In the genomic region with DNA sequence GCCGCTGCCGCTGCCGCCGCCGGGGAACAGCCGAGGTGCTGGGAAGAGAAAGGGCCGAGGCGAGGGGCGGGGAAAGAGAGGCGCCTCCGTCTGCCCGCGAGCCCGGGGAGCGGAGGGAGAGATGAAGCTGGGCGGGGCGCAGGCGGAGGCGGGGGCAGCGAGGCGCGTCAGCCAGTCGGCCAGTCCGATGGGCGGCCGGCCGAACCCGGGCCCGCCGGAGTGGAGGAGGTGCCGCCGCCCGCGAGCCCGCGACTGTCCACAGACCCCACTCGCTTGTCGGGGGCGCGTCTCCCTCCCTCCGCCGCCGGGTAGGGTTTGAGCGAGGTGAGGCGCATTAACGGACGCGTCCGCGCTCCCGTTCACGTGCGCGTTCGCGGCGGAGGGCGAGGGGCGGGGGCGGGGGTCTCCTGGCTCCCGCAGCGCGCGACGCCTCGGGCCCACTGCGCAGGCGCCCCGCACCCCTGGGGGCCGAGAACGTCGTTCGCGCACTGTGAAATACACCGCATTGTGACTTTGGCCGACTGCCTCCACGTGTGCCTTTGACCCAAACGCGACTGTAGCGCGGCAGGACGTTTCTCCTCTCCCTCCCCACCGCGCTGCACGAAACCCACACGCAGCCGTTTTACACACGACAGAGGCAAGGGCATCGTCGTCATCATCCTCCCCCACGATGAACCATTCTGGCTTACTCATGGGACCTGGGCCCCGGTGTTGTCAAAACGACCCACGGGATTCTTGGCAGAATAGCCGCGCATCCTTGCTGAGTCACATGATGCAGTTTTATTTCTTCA, we compare ENCODE assay signal across 8 cellular contexts.
DNase-seq lines count a peak whose midpoint lies in the region; ATAC-seq and TF ChIP-seq lines count a peak whose summit lies in the region.

A gene (minus strand): TSS at position 92 of the 791 bp plus-strand sequence. CDS start 148 bp downstream, outside the sequence.

- CTCF ChIA-PET in GM10248 (lab: Yijun Ruan, JAX), result interaction anchor here (1.4 kb wide), 1 partner anchor 36 kb away, joined by 3 read pairs; no protein-coding TSS in a partner anchor

- H3K4me3 ChIP-seq in duodenal mucosa (ENCODE audit: low read depth in 1 of 2, low read length in 2 of 2), result peak within 1 kb of the TSS; percentile 55 to 60

- DNase-seq in GM10248 (ENCODE audit: extremely low spot score) (peak; percentile 32), memory B cell (ENCODE audit: low spot score in 2 of 2) (no peak), NCI-H2107 treated with DMSO at 0.1 percent for 48 hours (lab: John Stamatoyannopoulos, UW; ENCODE audit: unreplicated experiment) (no peak)
- DNase-seq in activated CD4-positive, alpha-beta T cell treated with anti-CD3 and anti-CD28 coated beads for 24 hours (ENCODE audit: low read depth in 2 of 2), result peak; percentile 13 to 29
- peak; percentile 29 for DNase-seq in stimulated activated CD8-positive, alpha-beta memory T cell treated with anti-CD3 and anti-CD28 coated beads, Interleukin-4, amount 100 ng/mL, for 24 hours (ENCODE audit: low read depth)

- ATAC-seq in memory B cell (ENCODE audit: low read depth) (peak; percentile 51), GM21447 (IDR thresholded peaks at IDR 0.05; ENCODE audit: unreplicated experiment) (no peak)

- H3K36me3 ChIP-seq in duodenal mucosa (ENCODE audit: control insufficient read depth in 1 of 2, insufficient read depth in 2 of 2, low read length in 2 of 2), result no peaks in the 10 kb centered on the region

- no peaks in the 10 kb centered on the region for H3K27me3 ChIP-seq in duodenal mucosa (ENCODE audit: control insufficient read depth in 1 of 2, insufficient read depth in 2 of 2, low read length in 2 of 2)

- H3K9me3 Mint-ChIP-seq in memory B cell, result no peaks in the 10 kb centered on the region

- no peak for TF ChIP-seq RAD21 in Ishikawa (IDR thresholded peaks at IDR 0.05; ENCODE audit: low read depth)

- H3K27me3 Mint-ChIP-seq in memory B cell, result peaks cover 8% of the 10 kb centered on the region

- H3K4me1 Mint-ChIP-seq in memory B cell, result peaks cover 5% of the 10 kb centered on the region

- H3K36me3 Mint-ChIP-seq in memory B cell, result no peaks in the 10 kb centered on the region

- H3K9me3 ChIP-seq in duodenal mucosa (ENCODE audit: control insufficient read depth in 1 of 2, low read length in 2 of 2), result no peaks in the 10 kb centered on the region

- H3K4me3 Mint-ChIP-seq in memory B cell, result peak within 1 kb of the TSS; percentile 88

- H3K27ac Mint-ChIP-seq in memory B cell, result peak within 1 kb of the TSS; percentile 26

- peaks cover 0 to 4% of the 10 kb centered on the region in 2 donors for H3K4me1 ChIP-seq in duodenal mucosa (ENCODE audit: control insufficient read depth in 1 of 2, insufficient read depth in 2 of 2, low read length in 2 of 2)

- POLR2A ChIA-PET in GM10248 (lab: Yijun Ruan, JAX), result no interaction called here

- H3K9ac ChIP-seq in duodenal mucosa (ENCODE audit: low read depth in 1 of 2, low read length in 2 of 2), result no peak within 1 kb of the TSS

- no peak for TF ChIP-seq EP300 in Ishikawa (IDR thresholded peaks at IDR 0.05; ENCODE audit: borderline replicate concordance)

- TF ChIP-seq CTCF in GM10248 (IDR thresholded peaks at IDR 0.05; ENCODE audit: control extremely low read depth, extremely low read depth, low read depth, missing control alignments), result no peak

- H3K27ac ChIP-seq in duodenal mucosa (ENCODE audit: low read depth, low read length), result no peak within 1 kb of the TSS

TF ChIP-seq in Ishikawa, 13 proteins besides CTCF, POLR2A, EP300 and RAD21:
- TF ChIP-seq, protein P1, sequence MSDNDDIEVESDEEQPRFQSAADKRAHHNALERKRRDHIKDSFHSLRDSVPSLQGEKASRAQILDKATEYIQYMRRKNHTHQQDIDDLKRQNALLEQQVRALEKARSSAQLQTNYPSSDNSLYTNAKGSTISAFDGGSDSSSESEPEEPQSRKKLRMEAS (IDR thresholded peaks at IDR 0.05), result peak; percentile 52; the same call in 1 of the 2 replicates
- TF ChIP-seq CEBPB (IDR thresholded peaks at IDR 0.05), result no peak
- TF ChIP-seq TCF12 (IDR thresholded peaks at IDR 0.05; ENCODE audit: low read depth), result no peak
TF ChIP-seq in Ishikawa: peak in this region for 1.

Comparison
In these comparisons a context has a peak if more than half of its experiments do, and no peak if none do; other contexts are left out.
1. DNase-seq: peak in GM10248 (single experiment), activated CD4-positive, alpha-beta T cell treated with anti-CD3 and anti-CD28 coated beads for 24 hours (2 of 2) and stimulated activated CD8-positive, alpha-beta memory T cell treated with anti-CD3 and anti-CD28 coated beads, Interleukin-4, amount 100 ng/mL, for 24 hours (single experiment); none in memory B cell (0 of 2) and NCI-H2107 treated with DMSO at 0.1 percent for 48 hours (single experiment).